In the genomic region with DNA sequence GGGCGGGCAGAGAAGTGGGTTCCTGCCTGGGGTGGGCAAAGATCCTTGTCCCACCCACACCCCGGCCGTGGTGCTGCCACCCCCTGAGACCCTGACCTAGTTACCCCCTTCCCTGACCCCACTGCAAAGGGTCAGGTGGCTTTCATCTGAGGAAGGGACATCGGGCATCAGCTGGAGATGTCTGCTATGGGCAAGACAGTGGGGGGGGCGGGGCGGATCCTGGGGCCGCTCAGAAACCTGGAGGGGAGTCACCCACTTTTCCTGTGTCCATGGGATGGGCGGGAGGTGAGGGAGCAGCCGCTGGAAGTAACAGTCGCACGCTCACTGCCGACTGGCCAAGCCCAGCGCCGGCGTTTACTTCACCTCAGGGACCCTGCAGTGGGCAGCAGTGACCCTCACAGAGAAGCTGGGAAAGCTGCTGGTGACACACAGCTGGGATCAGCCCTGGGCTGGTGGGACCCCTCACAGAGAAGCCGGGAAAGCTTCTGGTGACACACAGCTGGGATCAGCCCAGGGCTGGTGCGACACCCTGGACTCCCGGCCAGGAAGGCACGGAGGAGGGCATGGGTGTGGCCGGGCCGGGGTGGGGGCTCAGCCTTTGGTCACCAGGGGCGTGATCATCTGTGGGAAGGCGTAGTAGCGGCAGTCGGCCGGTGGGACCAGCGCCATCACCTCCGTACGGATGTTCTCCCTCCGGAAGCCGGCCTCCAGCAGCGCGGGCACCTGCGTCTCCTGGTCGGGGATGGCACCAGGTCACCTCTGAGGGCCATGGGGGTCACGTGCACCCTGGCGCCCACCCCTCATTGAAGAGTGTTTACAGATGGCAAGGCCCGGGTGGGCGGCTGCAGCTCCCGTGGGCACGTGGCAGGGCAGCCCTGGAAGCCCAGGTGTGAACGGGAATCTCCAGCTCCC, we compare ENCODE assay signal across 1 cellular context.
A peak's percentile ranks its signal among the peaks of the same experiment; 100 is the strongest.
TF ChIP-seq lines count a peak whose summit lies in the region.

No MANE protein-coding gene starts in this region.

TF ChIP-seq in GM23338, 12 proteins besides CTCF, POLR2A, EP300 and RAD21:
- TF ChIP-seq POLR2AphosphoS5 (IDR thresholded peaks at IDR 0.05; ENCODE audit: low read depth), result peak; percentile 16; the same call in 1 of the 2 replicates
- no peak for TF ChIP-seq NANOG (IDR thresholded peaks at IDR 0.05; ENCODE audit: borderline replicate concordance)
- no peak for TF ChIP-seq ZNF462 (CRISPR knock-in tag; IDR thresholded peaks at IDR 0.05)
